16 cellular contexts compared by ENCODE assay signal in the genomic region with DNA sequence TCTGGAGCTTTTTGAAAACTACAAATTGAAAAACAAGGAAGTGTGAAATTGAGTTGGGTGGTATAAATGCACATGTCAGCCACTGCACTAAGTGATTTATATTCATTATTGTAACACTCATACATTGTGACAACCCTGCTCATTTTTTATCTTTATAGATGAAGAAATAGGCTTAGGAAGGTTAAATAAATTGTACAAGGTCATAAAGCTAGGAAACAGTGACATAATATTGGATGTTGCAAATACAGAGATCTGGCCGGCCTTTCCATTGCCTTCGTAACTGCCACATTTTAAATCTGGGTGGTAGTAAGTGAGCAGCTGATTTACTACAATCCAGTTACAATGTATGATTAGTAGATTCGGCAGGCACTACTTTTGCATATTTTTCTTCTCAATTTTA.
"Had no signal": no experiment of that assay in that cellular context is flagged by ENCODE, and none has a peak within 500 bp of the region (broad histone marks: within the 10 kb centered on the region; RNA-seq: fewer than 3 reads in every experiment).

No MANE protein-coding gene starts in this region.

- H3K4me3 Mint-ChIP-seq: activated naive CD8-positive, alpha-beta T cell treated with anti-CD3 and anti-CD28 coated beads for 36 hours; activated T-helper 1 cell treated with anti-CD3 and anti-CD28 coated beads, Interleukin-12 subunit alpha, Interleukin-12 subunit beta, Interleukin-2, Interleukin-4 antibody, amounts not matched to agents 30 ng/mL and 10 ng/mL and 1 ng/mL, durations not matched to agents 14 hours and 24 hours and 36 hours; immature natural killer cell; naive thymus-derived CD4-positive, alpha-beta T cell; stimulated activated naive B cell treated with anti-CD40 and anti-IgM and Interleukin-4, amounts not matched to agents 10 μg/mL and 1 μg/mL and 100 μg/mL, for 72 hours had no signal

- H3K27ac Mint-ChIP-seq: activated naive CD8-positive, alpha-beta T cell treated with anti-CD3 and anti-CD28 coated beads for 36 hours; activated T-helper 1 cell treated with anti-CD3 and anti-CD28 coated beads, Interleukin-12 subunit alpha, Interleukin-12 subunit beta, Interleukin-2, Interleukin-4 antibody, amounts not matched to agents 30 ng/mL and 10 ng/mL and 1 ng/mL, durations not matched to agents 14 hours and 24 hours and 36 hours; immature natural killer cell; naive thymus-derived CD4-positive, alpha-beta T cell; stimulated activated naive B cell treated with anti-CD40 and anti-IgM and Interleukin-4, amounts not matched to agents 10 μg/mL and 1 μg/mL and 100 μg/mL, for 72 hours had no signal

- H3K9me3 ChIP-seq: neutrophil, tibial artery, uterus had no signal

- H3K36me3 ChIP-seq: neutrophil, uterus had no signal

- H3K27ac ChIP-seq: neutrophil, tibial artery, uterus had no signal

- H3K27me3 Mint-ChIP-seq: activated naive CD8-positive, alpha-beta T cell treated with anti-CD3 and anti-CD28 coated beads for 36 hours; stimulated activated naive B cell treated with anti-CD40 and anti-IgM and Interleukin-4, amounts not matched to agents 10 μg/mL and 1 μg/mL and 100 μg/mL, for 72 hours had no signal

- H3K27me3 ChIP-seq: neutrophil, tibial artery, uterus had no signal

- H3K36me3 Mint-ChIP-seq: activated naive CD8-positive, alpha-beta T cell treated with anti-CD3 and anti-CD28 coated beads for 36 hours; stimulated activated naive B cell treated with anti-CD40 and anti-IgM and Interleukin-4, amounts not matched to agents 10 μg/mL and 1 μg/mL and 100 μg/mL, for 72 hours had no signal

- H3K9me3 Mint-ChIP-seq: activated naive CD8-positive, alpha-beta T cell treated with anti-CD3 and anti-CD28 coated beads for 36 hours; activated T-helper 1 cell treated with anti-CD3 and anti-CD28 coated beads, Interleukin-12 subunit alpha, Interleukin-12 subunit beta, Interleukin-2, Interleukin-4 antibody, amounts not matched to agents 30 ng/mL and 10 ng/mL and 1 ng/mL, durations not matched to agents 14 hours and 24 hours and 36 hours; immature natural killer cell; naive thymus-derived CD4-positive, alpha-beta T cell; stimulated activated naive B cell treated with anti-CD40 and anti-IgM and Interleukin-4, amounts not matched to agents 10 μg/mL and 1 μg/mL and 100 μg/mL, for 72 hours had no signal

- H3K4me1 ChIP-seq: uterus had no signal

- H3K4me3 ChIP-seq: lung, tibial artery, uterus had no signal

- DNase-seq: activated CD4-positive, alpha-beta T cell treated with anti-CD3 and anti-CD28 coated beads, Interleukin-2, amount 50 U/mL, for 1 hour; activated naive CD8-positive, alpha-beta T cell treated with anti-CD3 and anti-CD28 coated beads for 36 hours; anterior cingulate cortex; cortex of kidney; effector CD8-positive, alpha-beta T cell; head of caudate nucleus; immature natural killer cell; naive thymus-derived CD4-positive, alpha-beta T cell; stimulated activated CD4-positive, alpha-beta T cell treated with anti-CD3 and anti-CD28 coated beads, Interleukin-2, amount 100 ng/mL, for 48 hours; stimulated activated naive B cell treated with anti-CD40 and anti-IgM and Interleukin-4, amounts not matched to agents 10 μg/mL and 1 μg/mL and 100 μg/mL, for 72 hours; T-helper 9 cell; tibial artery; uterus had no signal
